ENCODE assay signal across 8 cellular contexts in genomic region chr3:105837143-105837740, GRCh38. TPM values are rescaled to one million over a fixed set of nuclear protein-coding genes. Genes with fewer than 3 reads are reported as not detected.
DNase-seq lines count a peak whose midpoint lies in the region; ATAC-seq, FAIRE-seq and TF ChIP-seq lines count a peak whose summit lies in the region.

No MANE protein-coding gene starts in this region.

- H3K79me2 ChIP-seq in MM.1S (ENCODE audit: low read length) = no peaks in the 10 kb centered on the region

- H3K4me3 ChIP-seq in A549 (no peak overlapping the region), MM.1S (ENCODE audit: low read length) (no peak overlapping the region)

- H3K36me3 ChIP-seq in MM.1S (replicated peaks; ENCODE audit: insufficient read depth, low read length) = no peaks in the 10 kb centered on the region

- peaks cover 44% of the 10 kb centered on the region for H3K4me1 Mint-ChIP-seq in activated T-helper 17 cell treated with anti-CD3 and anti-CD28 coated beads, Interleukin-2, amount 50 U/mL, for 72 hours
- peaks cover 88% of the 10 kb centered on the region for H3K4me1 Mint-ChIP-seq in stimulated activated naive CD8-positive, alpha-beta T cell treated with anti-CD3 and anti-CD28 coated beads, Interleukin-15, amount 100 ng/mL, for 72 hours

- H3K9me3 ChIP-seq in A549 = no peaks in the 10 kb centered on the region
- H3K9me3 ChIP-seq in MM.1S (replicated peaks; ENCODE audit: insufficient read depth, low read length) = no peaks in the 10 kb centered on the region

- H4K20me1 ChIP-seq in MM.1S (ENCODE audit: insufficient read depth, low read length) = no peaks in the 10 kb centered on the region

- no peak overlapping the region for H2AFZ ChIP-seq in MM.1S (ENCODE audit: low read length)

- DNase-seq in A549 (ENCODE audit: low read depth in 1 of 2, low spot score in 1 of 2) (no peak), NCI-H2029 treated with DMSO at 0.1 percent for 48 hours (lab: John Stamatoyannopoulos, UW) (no peak), AML-193 (lab: John Stamatoyannopoulos, UW) (no peak), MM.1S (no peak)
- no peak for DNase-seq in stimulated activated naive CD8-positive, alpha-beta T cell treated with anti-CD3 and anti-CD28 coated beads, Interleukin-15, amount 100 ng/mL, for 72 hours

- WGBS in A549 (ENCODE audit: missing lambda C conversion rate) = 95% methylated on average over 5 of the region's 5 CpGs

- POLR2A ChIA-PET in A549 (lab: Yijun Ruan, JAX) = interaction anchor here (0.5 kb wide), 1 partner anchor 31 kb away, joined by 3 read pairs; no protein-coding TSS in a partner anchor

- H3F3A ChIP-seq in MM.1S (ENCODE audit: insufficient read depth, low read length) = no peaks in the 10 kb centered on the region

- no peak for ATAC-seq in A549
- ATAC-seq in GM18909 (IDR thresholded peaks at IDR 0.05; ENCODE audit: poor library complexity, unreplicated experiment) = peak; percentile 92
- ATAC-seq in HG03066 (IDR thresholded peaks at IDR 0.05; ENCODE audit: low read depth, unreplicated experiment) = peak; percentile 90
- peak; percentile 72 for ATAC-seq in activated T-helper 17 cell treated with anti-CD3 and anti-CD28 coated beads, Interleukin-2, amount 50 U/mL, for 72 hours (replicated peaks)
- ATAC-seq in stimulated activated naive CD8-positive, alpha-beta T cell treated with anti-CD3 and anti-CD28 coated beads, Interleukin-15, amount 100 ng/mL, for 72 hours = peak; percentile 29

- H3K27ac Mint-ChIP-seq in activated T-helper 17 cell treated with anti-CD3 and anti-CD28 coated beads, Interleukin-2, amount 50 U/mL, for 72 hours = peak overlapping the region; percentile 94
- peak overlapping the region in 1 of 2 donors; percentile 74 for H3K27ac Mint-ChIP-seq in stimulated activated naive CD8-positive, alpha-beta T cell treated with anti-CD3 and anti-CD28 coated beads, Interleukin-15, amount 100 ng/mL, for 72 hours

- H3K9me3 Mint-ChIP-seq in activated T-helper 17 cell treated with anti-CD3 and anti-CD28 coated beads, Interleukin-2, amount 50 U/mL, for 72 hours = no peaks in the 10 kb centered on the region
- no peaks in the 10 kb centered on the region for H3K9me3 Mint-ChIP-seq in stimulated activated naive CD8-positive, alpha-beta T cell treated with anti-CD3 and anti-CD28 coated beads, Interleukin-15, amount 100 ng/mL, for 72 hours

- H3K4me1 ChIP-seq in A549 = peaks cover 35% of the 10 kb centered on the region
- H3K4me1 ChIP-seq in MM.1S (ENCODE audit: low read length) = no peaks in the 10 kb centered on the region

- no peaks in the 10 kb centered on the region for H3K9me2 ChIP-seq in MM.1S (replicated peaks; ENCODE audit: insufficient read depth, low read length)

- no peak for TF ChIP-seq POLR2A in A549 (IDR thresholded peaks at IDR 0.05; ENCODE audit: low read length)

- peaks cover 89% of the 10 kb centered on the region for H3K36me3 Mint-ChIP-seq in activated T-helper 17 cell treated with anti-CD3 and anti-CD28 coated beads, Interleukin-2, amount 50 U/mL, for 72 hours (ENCODE audit: low read depth)

- no peaks in the 10 kb centered on the region for H3K27me3 ChIP-seq in MM.1S (replicated peaks; ENCODE audit: insufficient read depth, low read length)

- H3K27me3 Mint-ChIP-seq in activated T-helper 17 cell treated with anti-CD3 and anti-CD28 coated beads, Interleukin-2, amount 50 U/mL, for 72 hours = no peaks in the 10 kb centered on the region
- H3K27me3 Mint-ChIP-seq in stimulated activated naive CD8-positive, alpha-beta T cell treated with anti-CD3 and anti-CD28 coated beads, Interleukin-15, amount 100 ng/mL, for 72 hours = no peaks in the 10 kb centered on the region

- CTCF ChIA-PET in A549 (lab: Yijun Ruan, JAX) = interaction anchor here (0.6 to 1.7 kb wide), 5 partner anchors 10 to 54 kb away, joined by 3 to 5 read pairs (median 4); no protein-coding TSS in a partner anchor

- TF ChIP-seq EP300 in A549 (IDR thresholded peaks at IDR 0.05) = no peak

- H3K4me2 ChIP-seq in A549 (peak overlapping the region; percentile 50; the same call in 2 of the 3 replicates), MM.1S (ENCODE audit: low read depth, low read length) (no peak overlapping the region)

- H3K27ac ChIP-seq in A549 (no peak overlapping the region), MM.1S (ENCODE audit: low read length) (no peak overlapping the region)

- no peak overlapping the region for H3K9ac ChIP-seq in MM.1S (ENCODE audit: low read length)

- TF ChIP-seq RAD21 in A549 (conservative IDR thresholded peaks at IDR 0.05 in 1 of 2, IDR thresholded peaks at IDR 0.05 in 1 of 2) = no peak

- peak overlapping the region; percentile 80 for H3K4me3 Mint-ChIP-seq in activated T-helper 17 cell treated with anti-CD3 and anti-CD28 coated beads, Interleukin-2, amount 50 U/mL, for 72 hours
- H3K4me3 Mint-ChIP-seq in stimulated activated naive CD8-positive, alpha-beta T cell treated with anti-CD3 and anti-CD28 coated beads, Interleukin-15, amount 100 ng/mL, for 72 hours = peak overlapping the region; percentile 32 to 66

- FAIRE-seq in A549 (lab: Jason Lieb, UNC) = peak; percentile 51

- TF ChIP-seq CTCF in A549 (IDR thresholded peaks at IDR 0.05) (no peak), MM.1S (IDR thresholded peaks at IDR 0.05; ENCODE audit: low read length) (no peak)

TF ChIP-seq in A549, 52 proteins besides CTCF, POLR2A, EP300 and RAD21:
- TF ChIP-seq KDM1A (IDR thresholded peaks at IDR 0.05; ENCODE audit: low read depth) (no peak), CBX8 (IDR thresholded peaks at IDR 0.05) (no peak), FOSB (CRISPR knock-in tag; IDR thresholded peaks at IDR 0.05) (no peak), EHF (CRISPR knock-in tag; IDR thresholded peaks at IDR 0.05) (no peak), NPAS2 (CRISPR knock-in tag; IDR thresholded peaks at IDR 0.05; ENCODE audit: borderline replicate concordance) (no peak), HMGXB4 (CRISPR knock-in tag; IDR thresholded peaks at IDR 0.05; ENCODE audit: borderline replicate concordance) (no peak), PBX3 (IDR thresholded peaks at IDR 0.05) (no peak), FOSL2 (IDR thresholded peaks at IDR 0.05) (no peak), FOSL2 (CRISPR knock-in tag; IDR thresholded peaks at IDR 0.05) (no peak), CHD4 (IDR thresholded peaks at IDR 0.05; ENCODE audit: borderline replicate concordance) (no peak), RNF2 (IDR thresholded peaks at IDR 0.05; ENCODE audit: borderline replicate concordance, low read depth) (no peak), EHMT2 (IDR thresholded peaks at IDR 0.05; ENCODE audit: low read depth) (no peak), ATOH8 (CRISPR knock-in tag; IDR thresholded peaks at IDR 0.05; ENCODE audit: low read depth) (no peak)

RNA-seq across cellular contexts. Expression of gene CBLB, which starts 31.6 kb away (rescaled TPM):
- polyA plus RNA-seq in A549 (2011; rRNA removed) (16.2 and 17.1 TPM in 2 replicates), A549 (2017; fragmentation: RNase III; extraction: RNeasy Plus Mini Kit Qiagen cat#74134 plus additional on column Dnase treatment) (4.8 to 7.4 TPM (median 6.8 TPM) in 3 replicates)
- polyA plus RNA-seq in A549 (2012; cell fraction: cytosol; rRNA removed) = 2.5 and 2.7 TPM in 2 replicates
- 3.6 and 5.1 TPM in 2 replicates for polyA plus RNA-seq in A549 (2012; cell fraction: nucleus; rRNA removed)
- 16.5 and 17.9 TPM in 2 replicates for polyA minus RNA-seq in A549 (2011; rRNA and poly(A)+ RNA removed)
- 100 to 1,000 TPM in 1 of 2 donors, 10 to 100 TPM in 1; 41.4 to 110 TPM for total RNA-seq in activated T-helper 17 cell treated with anti-CD3 and anti-CD28 coated beads, Interleukin-2, amount 50 U/mL, for 72 hours

Comparison
In these comparisons a context has a peak if more than half of its experiments do, and no peak if none do; other contexts are left out.
1. ATAC-seq: peak in GM18909 (single experiment), HG03066 (single experiment), activated T-helper 17 cell treated with anti-CD3 and anti-CD28 coated beads, Interleukin-2, amount 50 U/mL, for 72 hours (single experiment) and stimulated activated naive CD8-positive, alpha-beta T cell treated with anti-CD3 and anti-CD28 coated beads, Interleukin-15, amount 100 ng/mL, for 72 hours (single experiment); none in A549 (0 of 2).